ENCODE assay signal across 11 cellular contexts in the genomic region with DNA sequence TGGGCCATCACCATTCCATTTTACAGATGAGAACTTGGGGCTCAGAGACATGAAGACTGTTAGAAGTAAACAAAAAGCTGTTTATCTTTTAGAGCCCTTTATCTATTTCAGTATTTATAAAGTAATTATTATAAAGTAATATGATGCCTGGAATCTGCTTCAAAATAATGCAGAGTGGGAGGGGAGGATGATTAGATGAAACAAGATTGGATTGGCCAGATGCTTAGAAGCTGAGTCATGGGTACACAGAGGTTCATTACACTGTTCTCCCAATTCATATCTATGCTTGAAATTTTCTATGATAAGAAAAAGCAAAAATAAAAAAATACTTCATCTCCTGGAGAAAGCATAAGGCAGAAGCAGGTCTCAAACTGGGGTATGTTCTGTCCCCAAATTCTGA. TPM values are rescaled to one million over a fixed set of nuclear protein-coding genes. Genes with fewer than 3 reads are reported as not detected.
DNase-seq lines count a peak whose midpoint lies in the region; ATAC-seq, FAIRE-seq and TF ChIP-seq lines count a peak whose summit lies in the region.
"Had no signal": no experiment of that assay in that cellular context is flagged by ENCODE, and none has a peak within 500 bp of the region (broad histone marks: within the 10 kb centered on the region; RNA-seq: fewer than 3 reads in every experiment).

No MANE protein-coding gene starts in this region.

- H3K4me1 ChIP-seq in ascending aorta (peaks cover 5 to 29% of the 10 kb centered on the region in 2 donors), keratinocyte (ENCODE audit: control insufficient read depth, extremely low read depth, insufficient read depth, low read length) (peaks cover 53% of the 10 kb centered on the region), upper lobe of left lung (peaks cover 33 to 51% (median 36%) of the 10 kb centered on the region in 4 donors)

- H3K79me2 ChIP-seq in keratinocyte (ENCODE audit: control insufficient read depth, insufficient read depth, low read length): peaks cover 58% of the 10 kb centered on the region

- H3K27ac ChIP-seq in ascending aorta (peak overlapping the region; percentile 43 to 72), keratinocyte (ENCODE audit: control insufficient read depth, insufficient read depth, low read length) (peak overlapping the region; percentile 61), upper lobe of left lung (peak overlapping the region; percentile 25 to 78 (median 62))
- H3K27ac ChIP-seq: colonic mucosa had no signal

- peak overlapping the region; percentile 82 for H3K4me2 ChIP-seq in keratinocyte (ENCODE audit: control insufficient read depth, extremely low read depth, insufficient read depth, low read depth, low read length)

- H3K27me3 ChIP-seq in ascending aorta (no peaks in the 10 kb centered on the region), keratinocyte (ENCODE audit: control insufficient read depth, extremely low read depth, insufficient read depth, low read length) (no peaks in the 10 kb centered on the region), upper lobe of left lung (no peaks in the 10 kb centered on the region)
- H3K27me3 ChIP-seq: colonic mucosa had no signal

- H3K9ac ChIP-seq in keratinocyte (ENCODE audit: control insufficient read depth, extremely low read depth, insufficient read depth, low read length): peak overlapping the region; percentile 5

- H3K4me3 ChIP-seq in ascending aorta (no peak overlapping the region), keratinocyte (ENCODE audit: control insufficient read depth in 2 of 3, extremely low read depth in 1 of 3, insufficient read depth in 2 of 3, low read depth in 1 of 3, low read length in 3 of 3) (peak overlapping the region in 2 of 3 experiments; percentile 37 to 54), upper lobe of left lung (no peak overlapping the region)
- H3K4me3 ChIP-seq: colonic mucosa had no signal

- DNase-seq in activated naive CD8-positive, alpha-beta T cell treated with anti-CD3 and anti-CD28 coated beads, Interleukin-2, amount 50 U/mL, for 24 hours: no peak
- DNase-seq in ascending aorta (ENCODE audit: low spot score in 2 of 2): no peak
- no peak for DNase-seq in keratinocyte (ENCODE audit: low read depth, low spot score)
- DNase-seq in upper lobe of left lung: no peak
- DNase-seq in DMS79 (lab: John Stamatoyannopoulos, UW): no peak
- no peak for DNase-seq in GM20000 (ENCODE audit: low spot score)
- no peak for DNase-seq in stimulated activated naive CD4-positive, alpha-beta T cell treated with Interleukin-2 at 50 U/mL for 16 hours (lab: John Stamatoyannopoulos, UW)
- DNase-seq: colonic mucosa, NCI-H446 had no signal

- no peaks in the 10 kb centered on the region for H3K36me3 ChIP-seq in ascending aorta
- no peaks in the 10 kb centered on the region for H3K36me3 ChIP-seq in keratinocyte (ENCODE audit: control insufficient read depth in 2 of 2, extremely low read depth in 1 of 2, insufficient read depth in 2 of 2, low read length in 2 of 2)
- no peaks in the 10 kb centered on the region for H3K36me3 ChIP-seq in upper lobe of left lung
- H3K36me3 ChIP-seq: colonic mucosa had no signal

- H3K4me1 Mint-ChIP-seq in activated naive CD8-positive, alpha-beta T cell (ENCODE audit: low read depth): peaks cover 41% of the 10 kb centered on the region
- H3K4me1 Mint-ChIP-seq in activated naive CD8-positive, alpha-beta T cell treated with anti-CD3 and anti-CD28 coated beads, Interleukin-2, amount 50 U/mL, for 24 hours: peaks cover 15% of the 10 kb centered on the region

- no peak overlapping the region for H3K4me3 Mint-ChIP-seq in activated naive CD8-positive, alpha-beta T cell
- no peak overlapping the region for H3K4me3 Mint-ChIP-seq in activated naive CD8-positive, alpha-beta T cell treated with anti-CD3 and anti-CD28 coated beads, Interleukin-2, amount 50 U/mL, for 24 hours

- FAIRE-seq in keratinocyte (lab: Jason Lieb, UNC): peak; percentile 74

- no peaks in the 10 kb centered on the region for H4K20me1 ChIP-seq in keratinocyte (ENCODE audit: control insufficient read depth, extremely low read depth, insufficient read depth, low read length)

- TF ChIP-seq CTCF in ascending aorta (IDR thresholded peaks at IDR 0.05) (no peak), keratinocyte (optimal IDR thresholded peaks at IDR 0.05 in 1 of 3, IDR thresholded peaks at IDR 0.05 in 1 of 3, conservative IDR thresholded peaks at IDR 0.05 in 1 of 3; ENCODE audit: extremely low read depth in 1 of 3, insufficient read depth in 2 of 3, low read length in 3 of 3) (no peak), upper lobe of left lung (IDR thresholded peaks at IDR 0.05) (no peak), GM20000 (IDR thresholded peaks at IDR 0.05; ENCODE audit: extremely low read depth, missing control alignments) (no peak)

- dilution Hi-C loops in keratinocyte (cut with MboI; ENCODE audit: extremely low pct_ligation_motif_present, low sequenced_read_pairs): no loop called here

- peaks cover 3% of the 10 kb centered on the region for H3K36me3 Mint-ChIP-seq in activated naive CD8-positive, alpha-beta T cell
- H3K36me3 Mint-ChIP-seq in activated naive CD8-positive, alpha-beta T cell treated with anti-CD3 and anti-CD28 coated beads, Interleukin-2, amount 50 U/mL, for 24 hours (ENCODE audit: low read depth): no peaks in the 10 kb centered on the region

- H3K9me3 ChIP-seq in ascending aorta (no peaks in the 10 kb centered on the region), keratinocyte (ENCODE audit: control insufficient read depth, low read depth, low read length) (no peaks in the 10 kb centered on the region), upper lobe of left lung (no peaks in the 10 kb centered on the region)
- H3K9me3 ChIP-seq: colonic mucosa had no signal

- TF ChIP-seq EP300 in upper lobe of left lung (IDR thresholded peaks at IDR 0.05): no peak

- H3K9me1 ChIP-seq in keratinocyte (ENCODE audit: control insufficient read depth, extremely low read depth, insufficient read depth, low read length): no peaks in the 10 kb centered on the region

- H3K27me3 Mint-ChIP-seq in activated naive CD8-positive, alpha-beta T cell: no peaks in the 10 kb centered on the region
- H3K27me3 Mint-ChIP-seq in activated naive CD8-positive, alpha-beta T cell treated with anti-CD3 and anti-CD28 coated beads, Interleukin-2, amount 50 U/mL, for 24 hours: no peaks in the 10 kb centered on the region

- ATAC-seq in activated naive CD8-positive, alpha-beta T cell treated with anti-CD3 and anti-CD28 coated beads, Interleukin-2, amount 50 U/mL, for 24 hours: no peak
- peak in 1 of 2 donors; percentile 74 for ATAC-seq in upper lobe of left lung (ENCODE audit: low FRiP score in 2 of 2)

- no peak for TF ChIP-seq POLR2A in upper lobe of left lung (IDR thresholded peaks at IDR 0.05)

- H3K27ac Mint-ChIP-seq in activated naive CD8-positive, alpha-beta T cell: peak overlapping the region; percentile 22
- H3K27ac Mint-ChIP-seq in activated naive CD8-positive, alpha-beta T cell treated with anti-CD3 and anti-CD28 coated beads, Interleukin-2, amount 50 U/mL, for 24 hours: no peak overlapping the region

- intact Hi-C loops in ascending aorta (cut with DNase I): no loop called here

- H2AFZ ChIP-seq in keratinocyte (ENCODE audit: control insufficient read depth, low read length): peak overlapping the region; percentile 27

- H3K9me3 Mint-ChIP-seq in activated naive CD8-positive, alpha-beta T cell (ENCODE audit: low read depth): no peaks in the 10 kb centered on the region
- H3K9me3 Mint-ChIP-seq in activated naive CD8-positive, alpha-beta T cell treated with anti-CD3 and anti-CD28 coated beads, Interleukin-2, amount 50 U/mL, for 24 hours: no peaks in the 10 kb centered on the region

RNA-seq across cellular contexts. Expression of gene TOM1L2, which starts 29.4 kb away (rescaled TPM):
- 39.0 TPM for total RNA-seq in ascending aorta
- polyA plus RNA-seq in keratinocyte: 36.3 to 54.0 TPM (median 39.5 TPM) in 3 replicates
- 35.8 TPM for polyA plus RNA-seq in keratinocyte (2011; ENCODE audit: low read depth)
- 34.8 and 46.4 TPM in 2 replicates for polyA plus RNA-seq in keratinocyte (2011; cell fraction: cytosol; rRNA removed)
- 102 and 124 TPM in 2 replicates for polyA plus RNA-seq in keratinocyte (2011; cell fraction: nucleus; rRNA removed)
- 36.3 and 51.4 TPM in 2 replicates for polyA plus RNA-seq in keratinocyte (2012; ENCODE audit: low replicate concordance)
- polyA minus RNA-seq in keratinocyte: 58.4 to 133 TPM (median 75.2 TPM) in 3 replicates
- 45.7 TPM for polyA minus RNA-seq in keratinocyte (2011; cell fraction: cytosol; rRNA and poly(A)+ RNA removed)
- polyA minus RNA-seq in keratinocyte (2011; cell fraction: nucleus; rRNA and poly(A)+ RNA removed): 76.4 and 115 TPM in 2 replicates
- total RNA-seq in upper lobe of left lung: 100 to 1,000 TPM in 1 of 6 donors, 10 to 100 TPM in 5; 54.2 to 134 (median 72.9) TPM

RNA-seq across cellular contexts. Expression of gene DRC3, which starts 29.8 kb away (rescaled TPM):
- total RNA-seq in ascending aorta (7.2 TPM), upper lobe of left lung (10 to 100 TPM in 4 of 6 donors, 1 to 10 TPM in 2; 1.5 to 46.2 (median 11.4) TPM)
- polyA plus RNA-seq in keratinocyte: 0.42 to 0.80 TPM (median 0.69 TPM) in 3 replicates
- not detected for polyA plus RNA-seq in keratinocyte (2011; ENCODE audit: low read depth)
- 0.13 and 0.19 TPM in 2 replicates for polyA plus RNA-seq in keratinocyte (2011; cell fraction: cytosol; rRNA removed)
- 0.98 and 1.1 TPM in 2 replicates for polyA plus RNA-seq in keratinocyte (2011; cell fraction: nucleus; rRNA removed)
- 0.93 and 1.7 TPM in 2 replicates for polyA plus RNA-seq in keratinocyte (2012; ENCODE audit: low replicate concordance)
- 0.74 to 1.9 TPM (median 1.5 TPM) in 3 replicates for polyA minus RNA-seq in keratinocyte
- not detected for polyA minus RNA-seq in keratinocyte (2011; cell fraction: cytosol; rRNA and poly(A)+ RNA removed)
- 0.32 and 0.47 TPM in 2 replicates for polyA minus RNA-seq in keratinocyte (2011; cell fraction: nucleus; rRNA and poly(A)+ RNA removed)
- total RNA-seq: T-helper 2 cell treated with Interferon-gamma antibody and Interleukin-4, amounts not matched to agents 100 ng/mL and 5 ng/mL, for 36 hours had no signal

Comparison
In these comparisons a context has a peak if more than half of its experiments do, and no peak if none do; other contexts are left out.
1. H3K4me3 ChIP-seq: peak in keratinocyte (2 of 3); none in ascending aorta (0 of 2) and upper lobe of left lung (0 of 4).
2. Peak in every context shown above with its lines, with median percentiles within 50 percentile points of each other: H3K27ac ChIP-seq.